ENCODE assay signal across 17 cellular contexts in genomic region chr10:69868821-69869220, GRCh38.
DNase-seq lines count a peak whose midpoint lies in the region; ATAC-seq and TF ChIP-seq lines count a peak whose summit lies in the region.
"Had no signal": no experiment of that assay in that cellular context is flagged by ENCODE, and none has a peak within 500 bp of the region (broad histone marks: within the 10 kb centered on the region; RNA-seq: fewer than 3 reads in every experiment).

No MANE protein-coding gene starts in this region.

- intact Hi-C loops in mammary epithelial cell (cut with micrococcal nuclease) = no loop called here
- intact Hi-C loops in MCF 10A (cut with micrococcal nuclease) = no loop called here
- intact Hi-C loops in PC-9 (cut with micrococcal nuclease; ENCODE audit: unreplicated experiment) = no loop called here

- peak overlapping the region; percentile 68 for H2AFZ ChIP-seq in mammary epithelial cell (ENCODE audit: low read depth, low read length)
- no peak overlapping the region for H2AFZ ChIP-seq in PC-9

- H3K4me1 ChIP-seq in mammary epithelial cell (ENCODE audit: insufficient read depth, low read length) (peaks cover 59% of the 10 kb centered on the region), PC-9 (replicated peaks; ENCODE audit: insufficient read depth) (peaks cover 89% of the 10 kb centered on the region)
- H3K4me1 ChIP-seq: BLaER1 treated with 17β-estradiol and CSF1 and Interleukin-3, amounts not matched to agents 10 nM and 100 nM had no signal

- TF ChIP-seq CTCF in mammary epithelial cell (conservative IDR thresholded peaks at IDR 0.05 in 1 of 2, IDR thresholded peaks at IDR 0.05 in 1 of 2; ENCODE audit: extremely low read depth in 1 of 2, insufficient read depth in 1 of 2, low read depth in 1 of 2, low read length in 2 of 2) (no peak), MCF 10A (IDR thresholded peaks at IDR 0.05; ENCODE audit: unreplicated experiment) (no peak), PC-9 (conservative IDR thresholded peaks at IDR 0.05) (no peak), type B pancreatic cell (conservative IDR thresholded peaks at IDR 0.05) (no peak)

- H3K4me3 ChIP-seq in mammary epithelial cell (replicated peaks in 1 of 3; ENCODE audit: insufficient read depth in 1 of 3, low read depth in 2 of 3, low read length in 3 of 3) (peak overlapping the region in 1 of 3 experiments; percentile 21), PC-9 (peak overlapping the region; percentile 30; the same call in 1 of the 2 replicates), iPS-18c (ENCODE audit: insufficient read depth, low read depth, low read length) (0 out of 2 replicates have a peak overlapping the region, but pooled peaks have one; percentile 10)
- H3K4me3 ChIP-seq: BLaER1 treated with 17β-estradiol and CSF1 and Interleukin-3, amounts not matched to agents 10 nM and 100 nM; Peyer's patch had no signal

- H4K20me1 ChIP-seq in mammary epithelial cell (ENCODE audit: insufficient read depth, low read length) (no peaks in the 10 kb centered on the region), PC-9 (ENCODE audit: insufficient read depth) (no peaks in the 10 kb centered on the region)

- 0% methylated on average over 2 of the region's 2 CpGs for WGBS in mammary epithelial cell (ENCODE audit: low coverage, missing lambda C conversion rate)

- no peak for DNase-seq in mammary epithelial cell
- DNase-seq in MCF 10A (ENCODE audit: unreplicated experiment) = no peak
- peak; percentile 47 to 70 for DNase-seq in PC-9
- no peak for DNase-seq in NCI-H69 (lab: John Stamatoyannopoulos, UW)
- no peak for DNase-seq in activated CD4-positive, CD25-positive, alpha-beta regulatory T cell (lab: John Stamatoyannopoulos, UW)
- no peak for DNase-seq in type B pancreatic cell (ENCODE audit: extremely low spot score, unreplicated experiment)
- DNase-seq: 8988T, GOT3, NCI-H146, NCI-H2081 treated with DMSO at 0.1 percent for 48 hours, NCI-H446, NCI-H774, SHP77 treated with DMSO at 0.1 percent for 48 hours had no signal

- H3K27me3 Mint-ChIP-seq in MCF 10A (ENCODE audit: insufficient read depth, unreplicated experiment) (no peaks in the 10 kb centered on the region), type B pancreatic cell (peaks cover 8% of the 10 kb centered on the region)

- H3K4me3 Mint-ChIP-seq in MCF 10A (ENCODE audit: unreplicated experiment) = no peak overlapping the region
- no peak overlapping the region for H3K4me3 Mint-ChIP-seq in type B pancreatic cell

- H3K27me3 ChIP-seq in mammary epithelial cell (ENCODE audit: insufficient read depth, low read length) (no peaks in the 10 kb centered on the region), PC-9 (ENCODE audit: insufficient read depth, low read depth) (no peaks in the 10 kb centered on the region)
- H3K27me3 ChIP-seq: Peyer's patch had no signal

- H3K27ac ChIP-seq in mammary epithelial cell (ENCODE audit: insufficient read depth, low read depth, low read length) (peak overlapping the region; percentile 31), PC-9 (peak overlapping the region; percentile 79)
- H3K27ac ChIP-seq: BLaER1 treated with 17β-estradiol and CSF1 and Interleukin-3, amounts not matched to agents 10 nM and 100 nM had no signal

- H3K4me2 ChIP-seq in mammary epithelial cell (ENCODE audit: insufficient read depth, low read depth, low read length) (peak overlapping the region; percentile 62), PC-9 (peak overlapping the region; percentile 74)
- H3K4me2 ChIP-seq: BLaER1 treated with 17β-estradiol and CSF1 and Interleukin-3, amounts not matched to agents 10 nM and 100 nM had no signal

- H3K9me3 Mint-ChIP-seq in MCF 10A (ENCODE audit: unreplicated experiment) = no peaks in the 10 kb centered on the region
- H3K9me3 Mint-ChIP-seq in type B pancreatic cell = no peaks in the 10 kb centered on the region

- dilution Hi-C loops in mammary epithelial cell (cut with HindIII; ENCODE audit: low sequenced_read_pairs) = no loop called here

- POLR2A ChIA-PET in MCF 10A (lab: Yijun Ruan, JAX) (interaction anchor here (0.7 to 0.9 kb wide), 2 partner anchors 82 to 948 kb away, joined by 3 to 4 read pairs; no protein-coding TSS in a partner anchor), PC-9 (lab: Charles Lee; ENCODE audit: unreplicated experiment) (interaction anchor here (0.6 kb wide), 1 partner anchor 520 kb away, joined by 3 read pairs; no protein-coding TSS in a partner anchor)

- no peaks in the 10 kb centered on the region for H3K79me2 ChIP-seq in mammary epithelial cell (ENCODE audit: insufficient read depth, low read length)
- no peaks in the 10 kb centered on the region for H3K79me2 ChIP-seq in PC-9 (ENCODE audit: low read depth)

- no peak for ATAC-seq in HG03432 (IDR thresholded peaks at IDR 0.05; ENCODE audit: unreplicated experiment)

- H3K9me2 ChIP-seq in PC-9 (ENCODE audit: insufficient read depth) = no peaks in the 10 kb centered on the region

- H3K9me3 ChIP-seq in mammary epithelial cell (replicated peaks; ENCODE audit: insufficient read depth, low read length) (no peaks in the 10 kb centered on the region), PC-9 (ENCODE audit: insufficient read depth, low read depth) (no peaks in the 10 kb centered on the region), iPS-18c (ENCODE audit: control insufficient read depth, insufficient read depth, low read length) (no peaks in the 10 kb centered on the region)
- H3K9me3 ChIP-seq: BLaER1 treated with 17β-estradiol and CSF1 and Interleukin-3, amounts not matched to agents 10 nM and 100 nM; Peyer's patch had no signal

- CTCF ChIA-PET in mammary epithelial cell (lab: Charles Lee; ENCODE audit: low non-redundant PET) = no interaction called here
- CTCF ChIA-PET in MCF 10A (lab: Yijun Ruan, JAX) = interaction anchor here (0.5 to 0.8 kb wide), 3 partner anchors 17 to 744 kb away, joined by 3 to 4 read pairs (median 3); no protein-coding TSS in a partner anchor
- CTCF ChIA-PET in PC-9 (lab: Charles Lee) = interaction anchor here (0.6 to 1.7 kb wide), 2 partner anchors 43 to 68 kb away, joined by 4 to 7 read pairs; no protein-coding TSS in a partner anchor

- in situ Hi-C loops in mammary epithelial cell (cut with MboI; ENCODE audit: low sequenced_read_pairs in 2 of 2) = no loop called here

- H3K36me3 Mint-ChIP-seq in MCF 10A (ENCODE audit: insufficient read depth, unreplicated experiment) (no peaks in the 10 kb centered on the region), type B pancreatic cell (no peaks in the 10 kb centered on the region)

- BruUV-seq in mammary epithelial cell (replicated peaks; lab: Mats Ljungman, UMichigan) = no TSS peak
- no TSS peak for BruUV-seq in MCF 10A (replicated peaks; lab: Mats Ljungman, UMichigan)
- BruUV-seq in PC-9 (replicated peaks; lab: Mats Ljungman, UMichigan) = no TSS peak

- H3K36me3 ChIP-seq in mammary epithelial cell (ENCODE audit: insufficient read depth, low read length) = no peaks in the 10 kb centered on the region
- H3K36me3 ChIP-seq in PC-9 (ENCODE audit: low read depth) = no peaks in the 10 kb centered on the region
- H3K36me3 ChIP-seq: BLaER1 treated with 17β-estradiol and CSF1 and Interleukin-3, amounts not matched to agents 10 nM and 100 nM; Peyer's patch had no signal

- no peak overlapping the region for H3K27ac Mint-ChIP-seq in MCF 10A (ENCODE audit: low read depth, unreplicated experiment)
- H3K27ac Mint-ChIP-seq in type B pancreatic cell = no peak overlapping the region

- peaks cover 21% of the 10 kb centered on the region for H3K4me1 Mint-ChIP-seq in MCF 10A (ENCODE audit: insufficient read depth, unreplicated experiment)
- H3K4me1 Mint-ChIP-seq in type B pancreatic cell (ENCODE audit: unreplicated experiment) = peaks cover 48% of the 10 kb centered on the region

- H3K9ac ChIP-seq in mammary epithelial cell (ENCODE audit: insufficient read depth, low read length) = no peak overlapping the region
- H3K9ac ChIP-seq: BLaER1 treated with 17β-estradiol and CSF1 and Interleukin-3, amounts not matched to agents 10 nM and 100 nM had no signal

- peaks cover 65% of the 10 kb centered on the region for H3F3A ChIP-seq in PC-9 (ENCODE audit: insufficient read depth, low read depth)

Comparison
In these comparisons a context has a peak if more than half of its experiments do, and no peak if none do; other contexts are left out.
1. DNase-seq: peak in PC-9 (2 of 2); none in mammary epithelial cell (single experiment), MCF 10A (single experiment), NCI-H69 (single experiment), activated CD4-positive, CD25-positive, alpha-beta regulatory T cell (0 of 4) and type B pancreatic cell (single experiment).